ENCODE assay signal across 1 cellular context in the genomic region with DNA sequence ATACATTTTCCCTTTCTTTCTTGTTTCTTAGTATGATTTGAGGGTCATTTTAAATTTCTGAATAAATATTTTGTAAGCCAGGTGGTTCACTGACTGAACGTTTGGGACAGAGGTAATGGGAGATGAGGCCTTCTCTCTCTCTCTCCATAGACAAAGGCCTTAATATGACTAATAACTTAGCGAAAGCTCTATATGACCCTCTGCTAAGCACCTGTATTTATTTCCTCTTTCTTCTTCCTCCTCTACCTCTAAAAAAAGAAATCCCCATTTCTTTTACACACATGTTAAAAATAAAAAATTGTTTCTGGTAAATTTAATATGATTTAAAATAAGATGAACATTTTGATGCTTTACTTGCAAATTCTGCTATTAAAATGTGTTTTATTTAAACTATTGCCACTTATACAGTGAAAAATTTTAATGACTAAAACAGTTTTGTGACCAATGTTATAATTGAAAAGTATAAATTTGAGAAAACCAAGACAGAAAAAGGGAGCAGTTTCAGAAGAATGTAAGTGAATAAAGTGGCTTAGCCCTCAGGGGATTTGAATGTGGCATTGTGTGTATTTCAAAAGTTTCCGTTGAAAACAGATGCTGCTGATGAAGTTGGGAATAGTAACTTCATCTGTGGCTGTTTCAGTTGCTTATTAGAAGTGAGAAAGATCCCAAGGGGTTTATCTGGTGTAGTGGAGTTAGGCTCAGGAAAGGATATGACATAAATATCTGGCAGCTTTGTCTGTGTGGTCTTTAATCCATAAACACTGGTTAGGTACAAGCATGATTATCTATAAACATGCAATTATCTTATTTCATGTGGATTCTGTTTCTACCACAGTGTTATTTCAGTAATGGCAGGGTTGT.
TF ChIP-seq lines count a peak whose summit lies in the region.

No MANE protein-coding gene starts in this region.

TF ChIP-seq in GM12878, 131 proteins besides CTCF, POLR2A, EP300 and RAD21 (continued from another document and continues in another):
- TF ChIP-seq, protein P1, sequence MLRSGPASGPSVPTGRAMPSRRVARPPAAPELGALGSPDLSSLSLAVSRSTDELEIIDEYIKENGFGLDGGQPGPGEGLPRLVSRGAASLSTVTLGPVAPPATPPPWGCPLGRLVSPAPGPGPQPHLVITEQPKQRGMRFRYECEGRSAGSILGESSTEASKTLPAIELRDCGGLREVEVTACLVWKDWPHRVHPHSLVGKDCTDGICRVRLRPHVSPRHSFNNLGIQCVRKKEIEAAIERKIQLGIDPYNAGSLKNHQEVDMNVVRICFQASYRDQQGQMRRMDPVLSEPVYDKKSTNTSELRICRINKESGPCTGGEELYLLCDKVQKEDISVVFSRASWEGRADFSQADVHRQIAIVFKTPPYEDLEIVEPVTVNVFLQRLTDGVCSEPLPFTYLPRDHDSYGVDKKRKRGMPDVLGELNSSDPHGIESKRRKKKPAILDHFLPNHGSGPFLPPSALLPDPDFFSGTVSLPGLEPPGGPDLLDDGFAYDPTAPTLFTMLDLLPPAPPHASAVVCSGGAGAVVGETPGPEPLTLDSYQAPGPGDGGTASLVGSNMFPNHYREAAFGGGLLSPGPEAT (IDR thresholded peaks at IDR 0.05; ENCODE audit: low read depth): peak; percentile 91
- TF ChIP-seq EGR1 (IDR thresholded peaks at IDR 0.05; ENCODE audit: borderline replicate concordance in 1 of 2, low read depth in 2 of 2, low read length in 2 of 2) (no peak), MXI1 (IDR thresholded peaks at IDR 0.05; ENCODE audit: low read depth, low read length) (peak; percentile 17; the same call in 1 of the 2 replicates), ZNF207 (IDR thresholded peaks at IDR 0.05; ENCODE audit: borderline replicate concordance) (no peak), NBN (IDR thresholded peaks at IDR 0.05) (peak; percentile 76), SMAD1 (IDR thresholded peaks at IDR 0.05; ENCODE audit: low read depth, partially characterized antibody) (peak; percentile 86), BMI1 (IDR thresholded peaks at IDR 0.05; ENCODE audit: borderline replicate concordance) (peak; percentile 83), TBL1XR1 (IDR thresholded peaks at IDR 0.05; ENCODE audit: low read depth, low read length) (peak; percentile 79), SIX5 (IDR thresholded peaks at IDR 0.05; ENCODE audit: low read depth, low read length, severe bottlenecking) (no peak), FOXM1 (IDR thresholded peaks at IDR 0.05; ENCODE audit: low read depth, low read length) (peak; percentile 94; the same call in 1 of the 2 replicates), PAX8 (IDR thresholded peaks at IDR 0.05) (peak; percentile 35; the same call in 1 of the 2 replicates), SMC3 (IDR thresholded peaks at IDR 0.05; ENCODE audit: borderline replicate concordance, low read length) (no peak), YBX1 (IDR thresholded peaks at IDR 0.05) (0 out of 2 replicates have a peak, but pooled peaks have one; percentile 60), SREBF2 (IDR thresholded peaks at IDR 0.05; ENCODE audit: low read length) (no peak), ZNF24 (IDR thresholded peaks at IDR 0.05) (peak; percentile 44; the same call in 1 of the 2 replicates), IKZF1 (conservative IDR thresholded peaks at IDR 0.05) (peak; percentile 98), HCFC1 (IDR thresholded peaks at IDR 0.05; ENCODE audit: low read length) (no peak), MTA2 (IDR thresholded peaks at IDR 0.05; ENCODE audit: low read depth) (peak; percentile 98), ATF7 (IDR thresholded peaks at IDR 0.05; ENCODE audit: low read depth) (peak; percentile 88), BACH1 (IDR thresholded peaks at IDR 0.05; ENCODE audit: borderline replicate concordance) (no peak; the same call in 1 of the 2 replicates), NFIC (IDR thresholded peaks at IDR 0.05; ENCODE audit: low read depth, low read length) (peak; percentile 92), RAD51 (IDR thresholded peaks at IDR 0.05) (peak; percentile 22; the same call in 1 of the 2 replicates), STAT3 (IDR thresholded peaks at IDR 0.05; ENCODE audit: low read depth, low read length) (peak; percentile 94; the same call in 1 of the 2 replicates), TCF12 (IDR thresholded peaks at IDR 0.05; ENCODE audit: low read depth, low read length) (peak; percentile 73; the same call in 1 of the 2 replicates), CEBPB (IDR thresholded peaks at IDR 0.05; ENCODE audit: borderline replicate concordance in 1 of 2, low read depth in 2 of 2, low read length in 2 of 2) (no peak), BCL11A (IDR thresholded peaks at IDR 0.05; ENCODE audit: low read depth, low read length) (peak; percentile 87), FOXK2 (IDR thresholded peaks at IDR 0.05) (no peak), ZBED1 (IDR thresholded peaks at IDR 0.05; ENCODE audit: borderline replicate concordance) (peak; percentile 71; the same call in 1 of the 2 replicates), GATAD2B (conservative IDR thresholded peaks at IDR 0.05; ENCODE audit: low read depth) (peak; percentile 75), MYB (IDR thresholded peaks at IDR 0.05; ENCODE audit: borderline replicate concordance, low read depth, low read length) (peak; percentile 78), DPF2 (IDR thresholded peaks at IDR 0.05) (peak; percentile 84), PML (IDR thresholded peaks at IDR 0.05; ENCODE audit: low read length) (peak; percentile 40; the same call in 1 of the 2 replicates), ETV6 (conservative IDR thresholded peaks at IDR 0.05 in 1 of 2, IDR thresholded peaks at IDR 0.05 in 1 of 2; ENCODE audit: borderline replicate concordance in 1 of 2, low read depth in 1 of 2) (peak in 1 of 2 experiments; percentile 76; a peak in 2 of 4 replicates), CHD2 (IDR thresholded peaks at IDR 0.05; ENCODE audit: borderline replicate concordance, low read depth, low read length) (peak; percentile 79; the same call in 1 of the 2 replicates), BHLHE40 (IDR thresholded peaks at IDR 0.05; ENCODE audit: borderline replicate concordance in 1 of 2, low read depth in 2 of 2, low read length in 1 of 2) (peak; percentile 46 to 51; a peak in 2 of 4 replicates), MEF2A (IDR thresholded peaks at IDR 0.05; ENCODE audit: insufficient read depth, low read depth, low read length) (peak; percentile 43; the same call in 1 of the 2 replicates)
- TF ChIP-seq, protein P2, sequence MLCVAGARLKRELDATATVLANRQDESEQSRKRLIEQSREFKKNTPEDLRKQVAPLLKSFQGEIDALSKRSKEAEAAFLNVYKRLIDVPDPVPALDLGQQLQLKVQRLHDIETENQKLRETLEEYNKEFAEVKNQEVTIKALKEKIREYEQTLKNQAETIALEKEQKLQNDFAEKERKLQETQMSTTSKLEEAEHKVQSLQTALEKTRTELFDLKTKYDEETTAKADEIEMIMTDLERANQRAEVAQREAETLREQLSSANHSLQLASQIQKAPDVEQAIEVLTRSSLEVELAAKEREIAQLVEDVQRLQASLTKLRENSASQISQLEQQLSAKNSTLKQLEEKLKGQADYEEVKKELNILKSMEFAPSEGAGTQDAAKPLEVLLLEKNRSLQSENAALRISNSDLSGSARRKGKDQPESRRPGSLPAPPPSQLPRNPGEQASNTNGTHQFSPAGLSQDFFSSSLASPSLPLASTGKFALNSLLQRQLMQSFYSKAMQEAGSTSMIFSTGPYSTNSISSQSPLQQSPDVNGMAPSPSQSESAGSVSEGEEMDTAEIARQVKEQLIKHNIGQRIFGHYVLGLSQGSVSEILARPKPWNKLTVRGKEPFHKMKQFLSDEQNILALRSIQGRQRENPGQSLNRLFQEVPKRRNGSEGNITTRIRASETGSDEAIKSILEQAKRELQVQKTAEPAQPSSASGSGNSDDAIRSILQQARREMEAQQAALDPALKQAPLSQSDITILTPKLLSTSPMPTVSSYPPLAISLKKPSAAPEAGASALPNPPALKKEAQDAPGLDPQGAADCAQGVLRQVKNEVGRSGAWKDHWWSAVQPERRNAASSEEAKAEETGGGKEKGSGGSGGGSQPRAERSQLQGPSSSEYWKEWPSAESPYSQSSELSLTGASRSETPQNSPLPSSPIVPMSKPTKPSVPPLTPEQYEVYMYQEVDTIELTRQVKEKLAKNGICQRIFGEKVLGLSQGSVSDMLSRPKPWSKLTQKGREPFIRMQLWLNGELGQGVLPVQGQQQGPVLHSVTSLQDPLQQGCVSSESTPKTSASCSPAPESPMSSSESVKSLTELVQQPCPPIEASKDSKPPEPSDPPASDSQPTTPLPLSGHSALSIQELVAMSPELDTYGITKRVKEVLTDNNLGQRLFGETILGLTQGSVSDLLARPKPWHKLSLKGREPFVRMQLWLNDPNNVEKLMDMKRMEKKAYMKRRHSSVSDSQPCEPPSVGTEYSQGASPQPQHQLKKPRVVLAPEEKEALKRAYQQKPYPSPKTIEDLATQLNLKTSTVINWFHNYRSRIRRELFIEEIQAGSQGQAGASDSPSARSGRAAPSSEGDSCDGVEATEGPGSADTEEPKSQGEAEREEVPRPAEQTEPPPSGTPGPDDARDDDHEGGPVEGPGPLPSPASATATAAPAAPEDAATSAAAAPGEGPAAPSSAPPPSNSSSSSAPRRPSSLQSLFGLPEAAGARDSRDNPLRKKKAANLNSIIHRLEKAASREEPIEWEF (IDR thresholded peaks at IDR 0.05; ENCODE audit: insufficient replicate concordance, low read depth, low read length): peak; percentile 90
- TF ChIP-seq, protein P3, sequence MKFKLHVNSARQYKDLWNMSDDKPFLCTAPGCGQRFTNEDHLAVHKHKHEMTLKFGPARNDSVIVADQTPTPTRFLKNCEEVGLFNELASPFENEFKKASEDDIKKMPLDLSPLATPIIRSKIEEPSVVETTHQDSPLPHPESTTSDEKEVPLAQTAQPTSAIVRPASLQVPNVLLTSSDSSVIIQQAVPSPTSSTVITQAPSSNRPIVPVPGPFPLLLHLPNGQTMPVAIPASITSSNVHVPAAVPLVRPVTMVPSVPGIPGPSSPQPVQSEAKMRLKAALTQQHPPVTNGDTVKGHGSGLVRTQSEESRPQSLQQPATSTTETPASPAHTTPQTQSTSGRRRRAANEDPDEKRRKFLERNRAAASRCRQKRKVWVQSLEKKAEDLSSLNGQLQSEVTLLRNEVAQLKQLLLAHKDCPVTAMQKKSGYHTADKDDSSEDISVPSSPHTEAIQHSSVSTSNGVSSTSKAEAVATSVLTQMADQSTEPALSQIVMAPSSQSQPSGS (IDR thresholded peaks at IDR 0.05; ENCODE audit: low read length): peak; percentile 83
- TF ChIP-seq, protein P4, sequence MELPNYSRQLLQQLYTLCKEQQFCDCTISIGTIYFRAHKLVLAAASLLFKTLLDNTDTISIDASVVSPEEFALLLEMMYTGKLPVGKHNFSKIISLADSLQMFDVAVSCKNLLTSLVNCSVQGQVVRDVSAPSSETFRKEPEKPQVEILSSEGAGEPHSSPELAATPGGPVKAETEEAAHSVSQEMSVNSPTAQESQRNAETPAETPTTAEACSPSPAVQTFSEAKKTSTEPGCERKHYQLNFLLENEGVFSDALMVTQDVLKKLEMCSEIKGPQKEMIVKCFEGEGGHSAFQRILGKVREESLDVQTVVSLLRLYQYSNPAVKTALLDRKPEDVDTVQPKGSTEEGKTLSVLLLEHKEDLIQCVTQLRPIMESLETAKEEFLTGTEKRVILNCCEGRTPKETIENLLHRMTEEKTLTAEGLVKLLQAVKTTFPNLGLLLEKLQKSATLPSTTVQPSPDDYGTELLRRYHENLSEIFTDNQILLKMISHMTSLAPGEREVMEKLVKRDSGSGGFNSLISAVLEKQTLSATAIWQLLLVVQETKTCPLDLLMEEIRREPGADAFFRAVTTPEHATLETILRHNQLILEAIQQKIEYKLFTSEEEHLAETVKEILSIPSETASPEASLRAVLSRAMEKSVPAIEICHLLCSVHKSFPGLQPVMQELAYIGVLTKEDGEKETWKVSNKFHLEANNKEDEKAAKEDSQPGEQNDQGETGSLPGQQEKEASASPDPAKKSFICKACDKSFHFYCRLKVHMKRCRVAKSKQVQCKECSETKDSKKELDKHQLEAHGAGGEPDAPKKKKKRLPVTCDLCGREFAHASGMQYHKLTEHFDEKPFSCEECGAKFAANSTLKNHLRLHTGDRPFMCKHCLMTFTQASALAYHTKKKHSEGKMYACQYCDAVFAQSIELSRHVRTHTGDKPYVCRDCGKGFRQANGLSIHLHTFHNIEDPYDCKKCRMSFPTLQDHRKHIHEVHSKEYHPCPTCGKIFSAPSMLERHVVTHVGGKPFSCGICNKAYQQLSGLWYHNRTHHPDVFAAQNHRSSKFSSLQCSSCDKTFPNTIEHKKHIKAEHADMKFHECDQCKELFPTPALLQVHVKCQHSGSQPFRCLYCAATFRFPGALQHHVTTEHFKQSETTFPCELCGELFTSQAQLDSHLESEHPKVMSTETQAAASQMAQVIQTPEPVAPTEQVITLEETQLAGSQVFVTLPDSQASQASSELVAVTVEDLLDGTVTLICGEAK (IDR thresholded peaks at IDR 0.05; ENCODE audit: borderline replicate concordance): 0 out of 2 replicates have a peak, but pooled peaks have one; percentile 18
- TF ChIP-seq, protein P5, sequence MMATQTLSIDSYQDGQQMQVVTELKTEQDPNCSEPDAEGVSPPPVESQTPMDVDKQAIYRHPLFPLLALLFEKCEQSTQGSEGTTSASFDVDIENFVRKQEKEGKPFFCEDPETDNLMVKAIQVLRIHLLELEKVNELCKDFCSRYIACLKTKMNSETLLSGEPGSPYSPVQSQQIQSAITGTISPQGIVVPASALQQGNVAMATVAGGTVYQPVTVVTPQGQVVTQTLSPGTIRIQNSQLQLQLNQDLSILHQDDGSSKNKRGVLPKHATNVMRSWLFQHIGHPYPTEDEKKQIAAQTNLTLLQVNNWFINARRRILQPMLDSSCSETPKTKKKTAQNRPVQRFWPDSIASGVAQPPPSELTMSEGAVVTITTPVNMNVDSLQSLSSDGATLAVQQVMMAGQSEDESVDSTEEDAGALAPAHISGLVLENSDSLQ (IDR thresholded peaks at IDR 0.05): no peak
- TF ChIP-seq, protein P6, sequence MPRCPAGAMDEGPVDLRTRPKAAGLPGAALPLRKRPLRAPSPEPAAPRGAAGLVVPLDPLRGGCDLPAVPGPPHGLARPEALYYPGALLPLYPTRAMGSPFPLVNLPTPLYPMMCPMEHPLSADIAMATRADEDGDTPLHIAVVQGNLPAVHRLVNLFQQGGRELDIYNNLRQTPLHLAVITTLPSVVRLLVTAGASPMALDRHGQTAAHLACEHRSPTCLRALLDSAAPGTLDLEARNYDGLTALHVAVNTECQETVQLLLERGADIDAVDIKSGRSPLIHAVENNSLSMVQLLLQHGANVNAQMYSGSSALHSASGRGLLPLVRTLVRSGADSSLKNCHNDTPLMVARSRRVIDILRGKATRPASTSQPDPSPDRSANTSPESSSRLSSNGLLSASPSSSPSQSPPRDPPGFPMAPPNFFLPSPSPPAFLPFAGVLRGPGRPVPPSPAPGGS (IDR thresholded peaks at IDR 0.05; ENCODE audit: borderline replicate concordance, insufficient read depth, low read depth, low read length, poor library complexity, severe bottlenecking): peak; percentile 57
- TF ChIP-seq, protein P7, sequence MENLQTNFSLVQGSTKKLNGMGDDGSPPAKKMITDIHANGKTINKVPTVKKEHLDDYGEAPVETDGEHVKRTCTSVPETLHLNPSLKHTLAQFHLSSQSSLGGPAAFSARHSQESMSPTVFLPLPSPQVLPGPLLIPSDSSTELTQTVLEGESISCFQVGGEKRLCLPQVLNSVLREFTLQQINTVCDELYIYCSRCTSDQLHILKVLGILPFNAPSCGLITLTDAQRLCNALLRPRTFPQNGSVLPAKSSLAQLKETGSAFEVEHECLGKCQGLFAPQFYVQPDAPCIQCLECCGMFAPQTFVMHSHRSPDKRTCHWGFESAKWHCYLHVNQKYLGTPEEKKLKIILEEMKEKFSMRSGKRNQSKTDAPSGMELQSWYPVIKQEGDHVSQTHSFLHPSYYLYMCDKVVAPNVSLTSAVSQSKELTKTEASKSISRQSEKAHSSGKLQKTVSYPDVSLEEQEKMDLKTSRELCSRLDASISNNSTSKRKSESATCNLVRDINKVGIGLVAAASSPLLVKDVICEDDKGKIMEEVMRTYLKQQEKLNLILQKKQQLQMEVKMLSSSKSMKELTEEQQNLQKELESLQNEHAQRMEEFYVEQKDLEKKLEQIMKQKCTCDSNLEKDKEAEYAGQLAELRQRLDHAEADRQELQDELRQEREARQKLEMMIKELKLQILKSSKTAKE (IDR thresholded peaks at IDR 0.05; ENCODE audit: low read depth, poor library complexity, severe bottlenecking): peak; percentile 69
